Comparison of ENCODE assay signal across 24 cellular contexts in genomic region chr22:49330421-49331222, GRCh38.
DNase-seq lines count a peak whose midpoint lies in the region; ATAC-seq and TF ChIP-seq lines count a peak whose summit lies in the region.
"Had no signal": no experiment of that assay in that cellular context is flagged by ENCODE, and none has a peak within 500 bp of the region (broad histone marks: within the 10 kb centered on the region; RNA-seq: fewer than 3 reads in every experiment).

No MANE protein-coding gene starts in this region.

- no peaks in the 10 kb centered on the region for H3K79me2 ChIP-seq in MM.1S (ENCODE audit: low read length)

- in situ Hi-C loops in transverse colon (cut with MboI; ENCODE audit: low pct_ligation_motif_present in 1 of 4, low pct_unique_long_range_greater_than_20kb in 1 of 4, low sequenced_read_pairs in 3 of 4) = no loop called here

- H3K9me3 ChIP-seq in transverse colon = no peaks in the 10 kb centered on the region
- H3K9me3 ChIP-seq in MM.1S (replicated peaks; ENCODE audit: insufficient read depth, low read length) = no peaks in the 10 kb centered on the region; the same call in 1 of the 2 replicates

- TF ChIP-seq EP300 in transverse colon (IDR thresholded peaks at IDR 0.05; ENCODE audit: low read depth) = no peak

- TF ChIP-seq POLR2A in transverse colon (IDR thresholded peaks at IDR 0.05) = no peak

- H4K20me1 ChIP-seq in MM.1S (ENCODE audit: insufficient read depth, low read length) = no peaks in the 10 kb centered on the region

- no peaks in the 10 kb centered on the region for H3K36me3 ChIP-seq in transverse colon
- H3K36me3 ChIP-seq in MM.1S (replicated peaks; ENCODE audit: insufficient read depth, low read length) = no peaks in the 10 kb centered on the region
- H3K36me3 ChIP-seq: neural progenitor cell, thoracic aorta had no signal

- no peaks in the 10 kb centered on the region for H3F3A ChIP-seq in MM.1S (ENCODE audit: insufficient read depth, low read length)

- no peaks in the 10 kb centered on the region for H3K9me2 ChIP-seq in MM.1S (replicated peaks; ENCODE audit: insufficient read depth, low read length)

- TF ChIP-seq CTCF in transverse colon (IDR thresholded peaks at IDR 0.05) = no peak
- TF ChIP-seq CTCF in MM.1S (IDR thresholded peaks at IDR 0.05; ENCODE audit: low read length) = no peak

- H3K9ac ChIP-seq in MM.1S (ENCODE audit: low read length) = no peak overlapping the region
- H3K9ac ChIP-seq: neural progenitor cell had no signal

- no peak overlapping the region for H3K4me2 ChIP-seq in MM.1S (ENCODE audit: low read depth, low read length)
- H3K4me2 ChIP-seq: neural progenitor cell had no signal

- H3K4me1 ChIP-seq in transverse colon = no peaks in the 10 kb centered on the region
- no peaks in the 10 kb centered on the region for H3K4me1 ChIP-seq in MM.1S (ENCODE audit: low read length)

- intact Hi-C loops in transverse colon (cut with DNase I; ENCODE audit: low total_unique reads) = no loop called here

- H3K4me3 ChIP-seq in transverse colon (no peak overlapping the region), MM.1S (ENCODE audit: low read length) (no peak overlapping the region)
- H3K4me3 ChIP-seq: K562, neural progenitor cell, thoracic aorta had no signal

- H3K27ac ChIP-seq in transverse colon (no peak overlapping the region), MM.1S (ENCODE audit: low read length) (no peak overlapping the region)
- H3K27ac ChIP-seq: neural progenitor cell, thoracic aorta had no signal

- H3K27me3 ChIP-seq in transverse colon (no peaks in the 10 kb centered on the region), MM.1S (replicated peaks; ENCODE audit: insufficient read depth, low read length) (peaks cover 44% of the 10 kb centered on the region)
- H3K27me3 ChIP-seq: neural progenitor cell had no signal

- ATAC-seq in GM21515 (IDR thresholded peaks at IDR 0.05; ENCODE audit: unreplicated experiment) = no peak
- ATAC-seq: activated CD4-positive, CD25-positive, alpha-beta regulatory T cell treated with anti-CD3 and anti-CD28 coated beads, Interleukin-2, amount 50 U/mL, for 24 hours; K562; left ventricle myocardium superior; stimulated activated naive CD8-positive, alpha-beta T cell treated with anti-CD3 and anti-CD28 coated beads, Interleukin-15, Interleukin-2, amounts not matched to agents 100 U/mL and 50 U/mL, for 24 hours had no signal

- H2AFZ ChIP-seq in MM.1S (ENCODE audit: low read length) = no peak overlapping the region
- H2AFZ ChIP-seq: neural progenitor cell had no signal

- 76 to 82% methylated on average over 11 to 21 of the region's 21 CpGs for WGBS in transverse colon (ENCODE audit: low coverage in 1 of 2), 2 donors

- DNase-seq in activated effector memory CD4-positive, alpha-beta T cell treated with anti-CD3 and anti-CD28 coated beads, Interleukin-2, amount 50 U/mL, for 16 hours = peak; percentile 17
- DNase-seq in activated effector memory CD4-positive, alpha-beta T cell treated with Interleukin-2 at 50 U/mL for 16 hours = no peak
- DNase-seq in activated CD8-positive, alpha-beta memory T cell treated with anti-CD3 and anti-CD28 coated beads, Interleukin-2, amount 50 U/mL, for 48 hours = peak; percentile 22
- peak; percentile 72 for DNase-seq in mesenteric fat pad (ENCODE audit: low spot score)
- peak; percentile 0 for DNase-seq in transverse colon
- no peak for DNase-seq in MM.1S
- no peak for DNase-seq in middle frontal gyrus (ENCODE audit: extremely low spot score, low spot score)
- DNase-seq: activated CD4-positive, alpha-beta T cell treated with anti-CD3 and anti-CD28 coated beads, Interleukin-2, amount 50 U/mL, for 48 hours; activated naive CD4-positive, alpha-beta T cell; activated T-cell treated with anti-CD3 and anti-CD28 coated beads, Interleukin-2, amount 50 U/mL, for 24 hours; AML-193; CD4-positive, alpha-beta T cell; GOT3; hypothalamus; left ventricle myocardium superior; NCI-H1105 treated with DMSO at 0.1 percent for 48 hours; NCI-H2029; NCI-H526 treated with DMSO at 0.1 percent for 48 hours; stimulated activated naive CD8-positive, alpha-beta T cell treated with anti-CD3 and anti-CD28 coated beads, Interleukin-15, Interleukin-2, amounts not matched to agents 100 U/mL and 50 U/mL, for 24 hours had no signal

Comparison
In these comparisons a context has a peak if more than half of its experiments do, and no peak if none do; other contexts are left out.
1. DNase-seq: peak in activated effector memory CD4-positive, alpha-beta T cell treated with anti-CD3 and anti-CD28 coated beads, Interleukin-2, amount 50 U/mL, for 16 hours (single experiment), activated CD8-positive, alpha-beta memory T cell treated with anti-CD3 and anti-CD28 coated beads, Interleukin-2, amount 50 U/mL, for 48 hours (single experiment), mesenteric fat pad (single experiment) and transverse colon (single experiment); none in activated effector memory CD4-positive, alpha-beta T cell treated with Interleukin-2 at 50 U/mL for 16 hours (single experiment), MM.1S (single experiment) and middle frontal gyrus (single experiment).